In the genomic region with DNA sequence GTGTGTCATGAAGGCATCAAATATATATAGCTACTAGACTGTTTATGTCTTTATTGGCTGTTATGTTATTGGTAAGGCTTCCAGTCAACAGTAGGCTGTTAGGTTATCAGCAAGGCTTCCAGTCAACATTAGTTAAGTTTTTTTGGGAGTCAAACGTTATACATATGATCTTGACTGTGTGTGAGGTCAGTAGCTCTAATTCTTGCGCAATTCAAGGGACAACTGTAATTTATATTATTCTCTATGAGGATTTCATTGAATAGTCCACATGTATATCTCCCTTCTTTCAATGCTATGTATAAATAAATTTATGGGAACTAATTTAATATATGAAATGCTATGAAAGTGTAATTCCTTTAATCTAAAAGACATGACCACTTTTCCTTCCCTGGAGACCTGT, we compare ENCODE assay signal across 28 cellular contexts.
"Had no signal": no experiment of that assay in that cellular context is flagged by ENCODE, and none has a peak within 500 bp of the region (broad histone marks: within the 10 kb centered on the region; RNA-seq: fewer than 3 reads in every experiment).

No MANE protein-coding gene starts in this region.

- H3K4me3 ChIP-seq: pancreas, psoas muscle, skin epidermis, smooth muscle cell, spleen, suprapubic skin, testis, tibial artery, transverse colon, upper lobe of right lung, uterus had no signal

- ATAC-seq: naive thymus-derived CD8-positive, alpha-beta T cell; natural killer cell treated with Interleukin-12 subunit alpha and Interleukin-12 subunit beta and Interleukin-15 and Interleukin-18, amount 100 ng/mL, for 72 hours; pancreas; psoas muscle; right cardiac atrium; sciatic nerve; stimulated activated memory B cell treated with anti-CD40 and anti-IgM and Interleukin-4, amounts not matched to agents 10 μg/mL and 1 μg/mL and 100 μg/mL, for 72 hours; stimulated activated naive CD8-positive, alpha-beta T cell treated with anti-CD3 and anti-CD28 coated beads, Interleukin-15, amount 100 ng/mL, for 72 hours; stimulated activated naive CD8-positive, alpha-beta T cell treated with anti-CD3 and anti-CD28 coated beads, Interleukin-15, Interleukin-2, amounts not matched to agents 100 U/mL and 50 U/mL, for 24 hours; upper lobe of right lung had no signal

- H3K9me3 ChIP-seq: neutrophil, pancreas, psoas muscle, spleen, suprapubic skin, testis, tibial artery, transverse colon, upper lobe of right lung, uterus had no signal

- H3K36me3 ChIP-seq: neutrophil, pancreas, spleen, suprapubic skin, tibial artery, transverse colon, upper lobe of right lung, uterus had no signal

- H3K27ac ChIP-seq: neutrophil, pancreas, psoas muscle, skin epidermis, spleen, suprapubic skin, testis, tibial artery, transverse colon, upper lobe of right lung, uterus had no signal

- H3K27me3 ChIP-seq: neutrophil, pancreas, spleen, suprapubic skin, testis, tibial artery, transverse colon, upper lobe of right lung, uterus had no signal

- H3K4me2 ChIP-seq: smooth muscle cell had no signal

- FAIRE-seq: pancreas had no signal

- DNase-seq: naive thymus-derived CD8-positive, alpha-beta T cell; nephron progenitor cell; nucleus accumbens; pancreas; psoas muscle; right cardiac atrium; spleen; stimulated activated CD4-positive, alpha-beta T cell treated with anti-CD3 and anti-CD28 coated beads, Interleukin-12 subunit alpha, Interleukin-12 subunit beta, amount 100 ng/mL, for 4 hours; stimulated activated CD4-positive, alpha-beta T cell treated with anti-CD3 and anti-CD28 coated beads, Interleukin-1b, Interleukin-23, amount 100 ng/mL, for 48 hours; stimulated activated CD4-positive, alpha-beta T cell treated with anti-CD3 and anti-CD28 coated beads, Interleukin-4, amount 100 ng/mL, for 1 hour; stimulated activated CD4-positive, alpha-beta T cell treated with anti-CD3 and anti-CD28 coated beads, Interleukin-4, amount 100 ng/mL, for 4 hours; stimulated activated CD8-positive, alpha-beta memory T cell treated with anti-CD3 and anti-CD28 coated beads, Interleukin-4, amount 100 ng/mL, for 48 hours; stimulated activated naive CD4-positive, alpha-beta T cell; stimulated activated naive CD8-positive, alpha-beta T cell treated with anti-CD3 and anti-CD28 coated beads, Interleukin-15, amount 100 ng/mL, for 72 hours; stimulated activated naive CD8-positive, alpha-beta T cell treated with anti-CD3 and anti-CD28 coated beads, Interleukin-15, Interleukin-2, amounts not matched to agents 100 U/mL and 50 U/mL, for 24 hours; substantia nigra; testis; tibial artery; transverse colon; upper lobe of right lung; uterus had no signal

- H3K4me1 ChIP-seq: pancreas, psoas muscle, spleen, suprapubic skin, testis, tibial artery, transverse colon, upper lobe of right lung, uterus had no signal
